Comparison of ENCODE assay signal across 8 cellular contexts in genomic region chr7:53520841-53521240, GRCh38.
"Had no signal": no experiment of that assay in that cellular context is flagged by ENCODE, and none has a peak within 500 bp of the region (broad histone marks: within the 10 kb centered on the region; RNA-seq: fewer than 3 reads in every experiment).

No MANE protein-coding gene starts in this region.

- DNase-seq: GDM1, GF-D8 had no signal

- H3K4me3 ChIP-seq: GM12878 had no signal

- FAIRE-seq: G401.6, GM12878, GM12891, GM12892, GM18507, GM19239 had no signal
